ENCODE assay signal across 11 cellular contexts in the genomic region with DNA sequence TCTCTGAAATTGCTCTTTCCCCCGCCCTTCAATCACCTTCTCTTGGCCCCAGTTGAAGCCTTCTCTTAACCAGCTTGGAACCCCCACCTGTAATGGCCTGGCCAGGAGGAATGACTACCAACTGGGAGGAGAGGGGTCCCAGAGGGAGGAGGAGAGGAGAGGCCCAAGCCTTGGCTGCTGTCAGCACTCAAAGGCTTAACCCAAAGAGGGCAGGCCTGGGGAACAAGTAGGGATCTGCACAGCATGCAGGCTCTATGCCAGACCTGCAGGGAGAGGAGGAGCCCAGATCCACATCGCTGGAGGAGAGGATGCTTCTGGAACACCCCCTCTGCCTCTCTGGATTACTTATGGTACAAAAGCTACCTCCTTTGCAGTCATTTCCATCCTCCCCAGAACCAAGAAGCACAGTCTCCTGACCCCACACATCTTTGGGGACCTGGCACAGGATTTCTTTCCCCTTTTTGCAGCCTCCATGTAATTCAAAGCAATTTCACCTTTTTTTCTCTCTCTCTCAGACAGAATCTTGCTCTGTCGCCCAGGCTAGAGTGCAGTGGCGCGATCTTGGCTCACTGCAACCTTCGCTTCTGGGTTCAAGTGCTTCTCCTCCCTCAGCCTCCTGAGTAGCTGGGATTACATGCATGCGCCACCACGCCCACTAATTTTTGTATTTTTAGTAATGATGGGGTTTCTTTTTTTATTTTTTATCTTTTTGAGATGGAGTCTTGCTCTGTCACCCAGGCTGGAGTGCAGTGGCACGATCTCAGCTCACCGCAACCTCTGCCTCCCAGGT. TPM values are rescaled to one million over a fixed set of nuclear protein-coding genes. Genes with fewer than 3 reads are reported as not detected.
A peak's percentile ranks its signal among the peaks of the same experiment; 100 is the strongest.
DNase-seq lines count a peak whose midpoint lies in the region; ATAC-seq and TF ChIP-seq lines count a peak whose summit lies in the region.
"Had no signal": no experiment of that assay in that cellular context is flagged by ENCODE, and none has a peak within 500 bp of the region (broad histone marks: within the 10 kb centered on the region; RNA-seq: fewer than 3 reads in every experiment).

No MANE protein-coding gene starts in this region.

- H3K36me3 ChIP-seq in CD8-positive, alpha-beta T cell (ENCODE audit: insufficient read depth, low read length) = no peaks in the 10 kb centered on the region
- H3K36me3 ChIP-seq in RWPE2 (ENCODE audit: low read depth) (peaks cover 7% of the 10 kb centered on the region), prostate gland (no peaks in the 10 kb centered on the region)

- H3K9me3 Mint-ChIP-seq in CD8-positive, alpha-beta T cell = no peaks in the 10 kb centered on the region
- H3K9me3 Mint-ChIP-seq in effector memory CD8-positive, alpha-beta T cell = no peaks in the 10 kb centered on the region

- H3K4me3 Mint-ChIP-seq in CD8-positive, alpha-beta T cell = no peak overlapping the region
- peak overlapping the region in 1 of 2 donors; percentile 94 for H3K4me3 Mint-ChIP-seq in effector memory CD8-positive, alpha-beta T cell

- no peak for TF ChIP-seq POLR2A in prostate gland (IDR thresholded peaks at IDR 0.05)

- CTCF ChIA-PET in CD8-positive, alpha-beta T cell (lab: Charles Lee) = interaction anchor here (0.5 to 6.7 kb wide), 5 partner anchors 13 to 126 kb away, joined by 3 to 25 read pairs (median 5); a partner anchor contains a TSS

- H3K4me3 ChIP-seq in CD8-positive, alpha-beta T cell (ENCODE audit: low read depth, low read length) = no peak overlapping the region
- H3K4me3 ChIP-seq in RWPE2 (ENCODE audit: severe bottlenecking) = no peak overlapping the region
- no peak overlapping the region for H3K4me3 ChIP-seq in prostate gland
- H3K4me3 ChIP-seq: psoas muscle had no signal

- H3K27me3 ChIP-seq in CD8-positive, alpha-beta T cell (ENCODE audit: insufficient read depth, low read length) = no peaks in the 10 kb centered on the region
- H3K27me3 ChIP-seq in RWPE2 (ENCODE audit: insufficient read depth, poor library complexity, severe bottlenecking) = no peaks in the 10 kb centered on the region
- no peaks in the 10 kb centered on the region for H3K27me3 ChIP-seq in prostate gland (replicated peaks; ENCODE audit: insufficient read depth)

- H3K4me1 ChIP-seq in CD8-positive, alpha-beta T cell (ENCODE audit: insufficient read depth, low read length) = peaks cover 48% of the 10 kb centered on the region
- H3K4me1 ChIP-seq in RWPE2 (ENCODE audit: insufficient read depth, poor library complexity, severe bottlenecking) = peaks cover 54% of the 10 kb centered on the region
- peaks cover 29% of the 10 kb centered on the region for H3K4me1 ChIP-seq in prostate gland (replicated peaks)

- no peak overlapping the region for H3K27ac ChIP-seq in CD8-positive, alpha-beta T cell (ENCODE audit: low read depth, low read length)
- H3K27ac ChIP-seq in RWPE2 (ENCODE audit: poor library complexity, severe bottlenecking) (peak overlapping the region; percentile 96), prostate gland (peak overlapping the region; percentile 97 to 99)
- H3K27ac ChIP-seq: psoas muscle had no signal

- POLR2A ChIA-PET in CD8-positive, alpha-beta T cell (lab: Charles Lee) = no interaction called here

- 70% methylated on average over 10 of the region's 10 CpGs for WGBS in prostate gland

- peaks cover 3% of the 10 kb centered on the region for H3K36me3 Mint-ChIP-seq in CD8-positive, alpha-beta T cell
- H3K36me3 Mint-ChIP-seq in effector memory CD8-positive, alpha-beta T cell (ENCODE audit: insufficient read depth) = peaks cover 13% of the 10 kb centered on the region

- no peak for TF ChIP-seq CTCF in CD8-positive, alpha-beta T cell (IDR thresholded peaks at IDR 0.05)
- TF ChIP-seq CTCF in RWPE2 (IDR thresholded peaks at IDR 0.05; ENCODE audit: poor library complexity, severe bottlenecking) (no peak), prostate gland (IDR thresholded peaks at IDR 0.05) (no peak)

- ATAC-seq in CD8-positive, alpha-beta T cell = no peak
- ATAC-seq in RWPE2 (ENCODE audit: low read depth) = no peak
- ATAC-seq in effector memory CD8-positive, alpha-beta T cell (replicated peaks) = no peak
- ATAC-seq in GM19023 (IDR thresholded peaks at IDR 0.05; ENCODE audit: unreplicated experiment) = no peak
- ATAC-seq in GM21717 (IDR thresholded peaks at IDR 0.05; ENCODE audit: unreplicated experiment) = no peak
- ATAC-seq: psoas muscle had no signal

- H3K27me3 Mint-ChIP-seq in CD8-positive, alpha-beta T cell (ENCODE audit: low read depth) = no peaks in the 10 kb centered on the region
- no peaks in the 10 kb centered on the region for H3K27me3 Mint-ChIP-seq in effector memory CD8-positive, alpha-beta T cell

- peaks cover 67% of the 10 kb centered on the region for H3K4me1 Mint-ChIP-seq in CD8-positive, alpha-beta T cell (ENCODE audit: low read depth)
- peaks cover 44 to 55% of the 10 kb centered on the region in 2 donors for H3K4me1 Mint-ChIP-seq in effector memory CD8-positive, alpha-beta T cell (ENCODE audit: low read depth in 2 of 2)

- H3K27ac Mint-ChIP-seq in CD8-positive, alpha-beta T cell = peak overlapping the region; percentile 42
- peak overlapping the region; percentile 84 to 89 for H3K27ac Mint-ChIP-seq in effector memory CD8-positive, alpha-beta T cell

- intact Hi-C loops in CD8-positive, alpha-beta T cell (cut with DNase I, micrococcal nuclease) = no loop called here
- intact Hi-C loops in prostate gland (cut with DNase I) = no loop called here

- no peak for DNase-seq in CD8-positive, alpha-beta T cell
- DNase-seq in RWPE2 (ENCODE audit: low spot score) (peak; percentile 55), prostate gland (ENCODE audit: low spot score) (no peak), NCI-H446 treated with DMSO at 0.1 percent for 48 hours (lab: John Stamatoyannopoulos, UW) (no peak), SK-N-DZ (ENCODE audit: low spot score) (no peak)
- no peak for DNase-seq in effector memory CD8-positive, alpha-beta T cell
- DNase-seq: activated naive CD4-positive, alpha-beta T cell treated with anti-CD3 and anti-CD28 coated beads, Interleukin-2, amount 50 U/mL, for 16 hours; NCI-H187 had no signal

- H3K9me3 ChIP-seq in CD8-positive, alpha-beta T cell (ENCODE audit: low read length) = no peaks in the 10 kb centered on the region
- H3K9me3 ChIP-seq in RWPE2 (ENCODE audit: severe bottlenecking) (no peaks in the 10 kb centered on the region), prostate gland (no peaks in the 10 kb centered on the region)
- H3K9me3 ChIP-seq: psoas muscle had no signal

RNA-seq across cellular contexts. Expression of a gene that starts 6.2 kb away (rescaled TPM):
- 10 to 100 TPM; 16.1 to 16.5 TPM for total RNA-seq in CD8-positive, alpha-beta T cell
- 10 to 100 TPM; 28.9 to 30.4 TPM for total RNA-seq in prostate gland
- 0.35 and 2.0 TPM in 2 replicates for polyA plus RNA-seq in SK-N-DZ (2014; cell fraction: cytosol; rRNA removed)
- 1.9 and 2.2 TPM in 2 replicates for polyA plus RNA-seq in SK-N-DZ (2014; cell fraction: nucleus; rRNA removed)

RNA-seq across cellular contexts. Expression of a gene that starts 18.8 kb away (rescaled TPM):
- total RNA-seq in CD8-positive, alpha-beta T cell = 100 to 1,000 TPM; 107 to 108 TPM
- 1 to 10 TPM; 1.2 to 1.7 TPM for total RNA-seq in prostate gland
- 0.14 TPM in 1 of 2 replicates, not detected in the other for polyA plus RNA-seq in SK-N-DZ (2014; cell fraction: cytosol; rRNA removed)
- polyA plus RNA-seq in SK-N-DZ (2014; cell fraction: nucleus; rRNA removed) = not detected in 2 replicates

RNA-seq across cellular contexts. Expression of a gene that starts 42.3 kb away (rescaled TPM):
- total RNA-seq in CD8-positive, alpha-beta T cell = 1 to 10 TPM in 1 of 2 experiments, under 1 TPM in 1; 0.56 to 1.7 TPM
- 1 to 10 TPM in 1 of 2 donors, under 1 TPM in 1; 0.55 to 6.1 TPM for total RNA-seq in prostate gland
- 60.0 and 67.0 TPM in 2 replicates for polyA plus RNA-seq in SK-N-DZ (2014; cell fraction: cytosol; rRNA removed)
- polyA plus RNA-seq in SK-N-DZ (2014; cell fraction: nucleus; rRNA removed) = 114 and 155 TPM in 2 replicates

RNA-seq across cellular contexts. Expression of a gene that starts 45.1 kb away (rescaled TPM):
- 10 to 100 TPM; 28.0 to 29.6 TPM for total RNA-seq in CD8-positive, alpha-beta T cell
- 10 to 100 TPM; 30.8 to 92.5 TPM for total RNA-seq in prostate gland
- 8.3 and 10.5 TPM in 2 replicates for polyA plus RNA-seq in SK-N-DZ (2014; cell fraction: cytosol; rRNA removed)
- polyA plus RNA-seq in SK-N-DZ (2014; cell fraction: nucleus; rRNA removed) = 54.6 and 66.7 TPM in 2 replicates

RNA-seq across cellular contexts. Expression of a gene that starts 45.3 kb away (rescaled TPM):
- total RNA-seq in CD8-positive, alpha-beta T cell = 10 to 100 TPM; 24.8 to 24.9 TPM
- 10 to 100 TPM; 17.0 to 19.1 TPM for total RNA-seq in prostate gland
- polyA plus RNA-seq in SK-N-DZ (2014; cell fraction: cytosol; rRNA removed) = 15.1 and 20.2 TPM in 2 replicates
- polyA plus RNA-seq in SK-N-DZ (2014; cell fraction: nucleus; rRNA removed) = 30.2 and 38.9 TPM in 2 replicates

Comparison
In these comparisons a context has a peak if more than half of its experiments do, and no peak if none do; other contexts are left out.
1. RNA of a gene that starts 18.8 kb away (total RNA-seq): 107 to 108 TPM in CD8-positive, alpha-beta T cell; 1.2 to 1.7 TPM in prostate gland; every median in the first group is over 10 times any median in the second.